Comparison of ENCODE assay signal across 22 cellular contexts in the genomic region with DNA sequence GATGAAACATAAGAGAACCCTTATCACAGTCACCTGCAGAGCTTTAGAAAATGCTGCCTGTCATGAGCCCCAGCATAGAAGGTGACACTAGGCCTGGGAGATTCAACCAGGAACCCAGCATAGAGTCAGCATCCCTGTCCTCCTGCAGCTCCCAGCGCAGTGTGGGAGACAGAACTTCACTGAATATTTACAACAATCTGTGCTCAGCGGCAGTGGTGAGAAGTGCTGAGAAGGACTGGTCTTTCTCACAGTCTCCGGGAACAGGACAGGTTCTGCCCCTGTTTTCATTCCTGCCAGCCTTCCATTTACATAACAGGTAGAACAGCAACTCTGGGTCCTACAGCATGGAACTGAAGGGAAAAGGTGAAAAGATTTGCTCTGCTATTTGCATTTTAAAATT.
DNase-seq lines count a peak whose midpoint lies in the region; TF ChIP-seq lines count a peak whose summit lies in the region.
"Had no signal": no experiment of that assay in that cellular context is flagged by ENCODE, and none has a peak within 500 bp of the region (broad histone marks: within the 10 kb centered on the region; RNA-seq: fewer than 3 reads in every experiment).

No MANE protein-coding gene starts in this region.

- H3K4me3 Mint-ChIP-seq in endodermal cell: no peak overlapping the region
- H3K4me3 Mint-ChIP-seq in nephron: no peak overlapping the region
- H3K4me3 Mint-ChIP-seq: CD8-positive, alpha-beta T cell had no signal

- no peaks in the 10 kb centered on the region for H3K27me3 ChIP-seq in endodermal cell (ENCODE audit: control insufficient read depth, insufficient read depth, low read length, poor library complexity, severe bottlenecking)
- no peaks in the 10 kb centered on the region for H3K27me3 ChIP-seq in esophagus squamous epithelium

- no peak for TF ChIP-seq CTCF in endodermal cell (conservative IDR thresholded peaks at IDR 0.05)
- TF ChIP-seq CTCF in nephron (IDR thresholded peaks at IDR 0.05; ENCODE audit: unreplicated experiment in 3 of 3): no peak
- TF ChIP-seq CTCF in esophagus squamous epithelium (IDR thresholded peaks at IDR 0.05): no peak

- H3K9me3 Mint-ChIP-seq in endodermal cell (no peaks in the 10 kb centered on the region), nephron (peaks cover 13% of the 10 kb centered on the region)
- H3K9me3 Mint-ChIP-seq: CD8-positive, alpha-beta T cell had no signal

- no peak overlapping the region for H3K4me3 ChIP-seq in endodermal cell (ENCODE audit: low read length)
- no peak overlapping the region for H3K4me3 ChIP-seq in esophagus squamous epithelium

- peak overlapping the region; percentile 5 for H3K27ac Mint-ChIP-seq in endodermal cell
- H3K27ac Mint-ChIP-seq in nephron: peak overlapping the region in 2 of 3 experiments; percentile 64 to 77
- H3K27ac Mint-ChIP-seq: CD8-positive, alpha-beta T cell had no signal

- intact Hi-C loops in esophagus squamous epithelium (cut with DNase I): no loop called here

- TF ChIP-seq POLR2A in esophagus squamous epithelium (IDR thresholded peaks at IDR 0.05): no peak

- in situ Hi-C loops in KBM-7 (cut with MboI; ENCODE audit: low pct_unique_long_range_greater_than_20kb, low sequenced_read_pairs): no loop called here
- in situ Hi-C loops in G401 (cut with HindIII; ENCODE audit: low sequenced_read_pairs): no loop called here

- H3K9me3 ChIP-seq in endodermal cell (ENCODE audit: control insufficient read depth, low read length) (no peaks in the 10 kb centered on the region), esophagus squamous epithelium (no peaks in the 10 kb centered on the region)

- H3K27me3 Mint-ChIP-seq in endodermal cell (ENCODE audit: insufficient read depth): no peaks in the 10 kb centered on the region
- H3K27me3 Mint-ChIP-seq in nephron (ENCODE audit: low read depth): no peaks in the 10 kb centered on the region

- H3K27ac ChIP-seq in endodermal cell (ENCODE audit: low read depth, low read length) (no peak overlapping the region), esophagus squamous epithelium (no peak overlapping the region)
- H3K27ac ChIP-seq: HL-60 had no signal

- WGBS in endodermal cell (ENCODE audit: insufficient coverage in 1 of 2, insufficient read length in 1 of 2), 2 experiments: 81 to 90% methylated on average over 3 of the region's 3 CpGs
- 92 to 100% methylated on average over 3 of the region's 3 CpGs for whole genome bisulfite sequencing in esophagus squamous epithelium, 2 donors

- H3K36me3 ChIP-seq in endodermal cell (ENCODE audit: control insufficient read depth, insufficient read depth, low read length): no peaks in the 10 kb centered on the region
- no peaks in the 10 kb centered on the region for H3K36me3 ChIP-seq in esophagus squamous epithelium

- peak; percentile 78 for DNase-seq in ELF-1 (ENCODE audit: low read depth, low spot score)
- peak; percentile 13 for DNase-seq in NCI-H345 (lab: John Stamatoyannopoulos, UW)
- DNase-seq in endodermal cell: peak; percentile 71
- DNase-seq in esophagus squamous epithelium (lab: John Stamatoyannopoulos, UW): no peak
- DNase-seq in KBM-7: no peak
- DNase-seq in G401 (ENCODE audit: low spot score): no peak
- DNase-seq: 8988T; C1 segment of cervical spinal cord; Calu3; CD8-positive, alpha-beta T cell; DMS153; GDM1; KG1; NCI-H1092 treated with DMSO at 0.1 percent for 48 hours; NCI-H1436 treated with DMSO at 0.1 percent for 48 hours; NCI-H2081; NCI-H2171 treated with DMSO at 0.1 percent for 48 hours; NCI-H446 treated with DMSO at 0.1 percent for 48 hours; NCI-H526 treated with DMSO at 0.1 percent for 48 hours; Right ventricle myocardium superior had no signal

- no peak overlapping the region for H3K9ac ChIP-seq in endodermal cell (ENCODE audit: extremely low read depth, low read length, poor library complexity, severe bottlenecking)

- H3K4me1 Mint-ChIP-seq in endodermal cell (peaks cover 33% of the 10 kb centered on the region), nephron (peaks cover 16% of the 10 kb centered on the region)

- H3K4me1 ChIP-seq in endodermal cell (ENCODE audit: control insufficient read depth, insufficient read depth, low read length): peaks cover 26% of the 10 kb centered on the region
- no peaks in the 10 kb centered on the region for H3K4me1 ChIP-seq in esophagus squamous epithelium

- H3K36me3 Mint-ChIP-seq in endodermal cell (ENCODE audit: low read depth) (no peaks in the 10 kb centered on the region), nephron (ENCODE audit: low read depth) (no peaks in the 10 kb centered on the region)
- H3K36me3 Mint-ChIP-seq: CD8-positive, alpha-beta T cell had no signal

Comparison
In these comparisons a context has a peak if more than half of its experiments do, and no peak if none do; other contexts are left out.
1. DNase-seq: peak in ELF-1 (single experiment), NCI-H345 (single experiment) and endodermal cell (single experiment); none in esophagus squamous epithelium (single experiment), KBM-7 (single experiment) and G401 (single experiment).